In the genomic region with DNA sequence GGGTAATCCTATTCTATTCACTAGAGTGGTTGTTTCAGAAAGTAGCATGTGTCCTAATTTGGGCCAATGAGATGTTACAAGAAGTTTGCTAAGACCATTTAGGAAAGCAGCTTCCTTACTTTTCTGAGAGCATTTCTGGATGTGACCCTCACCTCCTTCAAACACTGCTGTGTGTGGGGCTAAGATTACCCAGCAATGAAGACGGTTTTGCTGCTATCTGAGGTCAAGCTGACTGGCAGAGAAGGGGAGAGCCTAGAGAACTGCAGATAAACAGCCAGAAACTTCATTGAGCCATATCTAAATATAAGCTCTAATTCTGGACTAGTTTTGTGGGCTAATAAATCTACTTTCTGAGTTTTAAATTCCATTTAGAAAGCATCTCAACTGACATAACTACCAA, we compare ENCODE assay signal across 8 cellular contexts. TPM values are rescaled to one million over a fixed set of nuclear protein-coding genes. Genes with fewer than 3 reads are reported as not detected.
"Had no signal": no experiment of that assay in that cellular context is flagged by ENCODE, and none has a peak within 500 bp of the region (broad histone marks: within the 10 kb centered on the region; RNA-seq: fewer than 3 reads in every experiment).

No MANE protein-coding gene starts in this region.

- ATAC-seq: GM12878 had no signal

- DNase-seq: GDM1, GF-D8 had no signal

- FAIRE-seq: G401.6, GM12878, GM12891, GM12892, GM18507 had no signal

- H3K4me3 ChIP-seq: GM12878 had no signal

RNA-seq across cellular contexts. Expression of gene ZAR1, which starts 36.4 kb away (rescaled TPM):
- total RNA-seq: G401, GM12878 had no signal
- polyA plus RNA-seq: GM12878 had no signal

RNA-seq across cellular contexts. Expression of gene SLC10A4, which starts 43.3 kb away (rescaled TPM):
- total RNA-seq: G401, GM12878 had no signal
